ENCODE assay signal across 28 cellular contexts in genomic region chr1:29323636-29324035, GRCh38.
"Had no signal": no experiment of that assay in that cellular context is flagged by ENCODE, and none has a peak within 500 bp of the region (broad histone marks: within the 10 kb centered on the region; RNA-seq: fewer than 3 reads in every experiment).

No MANE protein-coding gene starts in this region.

- H3K4me3 ChIP-seq: cardiac muscle cell, SK-N-MC had no signal

- H3K27ac ChIP-seq: brain microvascular endothelial cell, cardiac muscle cell, KMS-11, SK-N-MC, VCaP had no signal

- DNase-seq: activated CD4-positive, alpha-beta memory T cell treated with anti-CD3 and anti-CD28 coated beads for 36 hours; activated CD4-positive, alpha-beta T cell treated with anti-CD3 and anti-CD28 coated beads, Interleukin-2, amount 10 ng/mL, durations not matched to agents 7 days and 5 days; activated CD4-positive, CD25-positive, alpha-beta regulatory T cell; activated CD8-positive, alpha-beta memory T cell treated with anti-CD3 and anti-CD28 coated beads for 24 hours; activated gamma-delta T cell treated with Interleukin-2 at 50 U/mL for 16 hours; activated naive CD4-positive, alpha-beta T cell treated with anti-CD3 and anti-CD28 coated beads, Interleukin-2, amount 10 ng/mL, durations not matched to agents 7 days and 5 days; activated naive CD8-positive, alpha-beta T cell treated with anti-CD3 and anti-CD28 coated beads for 36 hours; activated T-cell treated with anti-CD3 and anti-CD28 coated beads, Interleukin-2, amount 50 U/mL, for 4 hours; brain microvascular endothelial cell; NCI-H1092; NCI-H1417; NCI-H2029 treated with DMSO at 0.1 percent for 48 hours; NCI-H345; NCI-H510A; NCI-H69; NK-92 treated with Interleukin-12 subunit alpha and Interleukin-12 subunit beta, amount 100 ng/mL, for 24 hours; OCI-M1; RPMI8226; T-cell; T-helper 2 cell; T1000 had no signal

- H3K27me3 ChIP-seq: brain microvascular endothelial cell, cardiac muscle cell had no signal

- H3K36me3 ChIP-seq: brain microvascular endothelial cell, cardiac muscle cell had no signal

- H3K4me2 ChIP-seq: KMS-11 had no signal

- ATAC-seq: activated T-cell treated with anti-CD3 and anti-CD28 coated beads, Interleukin-2, amount 50 U/mL, for 4 hours; activated T-helper 17 cell treated with anti-CD3 and anti-CD28 coated beads, Interleukin-2, amount 50 U/mL, for 72 hours; Panc1; Right ventricle myocardium inferior; T-cell had no signal
